In the genomic region with DNA sequence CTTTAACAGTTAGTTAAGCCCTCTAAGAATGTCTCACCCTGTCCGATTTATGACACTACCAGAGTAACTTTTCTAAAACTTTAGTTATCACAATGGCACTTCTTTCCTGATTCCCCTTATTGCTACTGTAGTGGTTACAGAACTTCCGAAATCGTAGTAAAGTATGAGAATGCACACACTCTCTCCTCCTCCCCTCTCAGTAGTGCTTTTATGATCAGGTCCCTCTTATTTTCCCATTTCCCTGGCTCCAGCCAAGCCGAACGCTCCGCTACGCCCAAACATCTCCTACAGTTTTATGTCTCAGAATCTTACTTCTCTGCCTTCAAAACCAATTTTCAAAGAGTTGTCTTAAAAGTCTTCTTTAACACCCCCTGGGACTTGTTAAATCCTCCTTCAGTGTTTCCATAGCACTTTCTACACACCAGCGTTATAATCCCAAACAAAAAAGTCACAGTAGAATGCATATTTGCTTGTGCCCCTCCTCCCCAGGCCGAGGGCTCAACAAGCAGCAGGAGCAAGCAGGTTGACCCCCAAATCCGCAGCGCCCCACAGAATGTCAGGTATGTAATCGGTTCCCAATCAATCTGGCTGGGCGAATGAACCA, we compare ENCODE assay signal across 8 cellular contexts. TPM values are rescaled to one million over a fixed set of nuclear protein-coding genes. Genes with fewer than 3 reads are reported as not detected.
DNase-seq lines count a peak whose midpoint lies in the region; ATAC-seq and TF ChIP-seq lines count a peak whose summit lies in the region.

No MANE protein-coding gene starts in this region.

- H3K27ac Mint-ChIP-seq in Caco-2 (ENCODE audit: unreplicated experiment) (peak overlapping the region; percentile 5), type B pancreatic cell (peak overlapping the region; percentile 68)

- H3K9me3 ChIP-seq in Caco-2 (no peaks in the 10 kb centered on the region), body of pancreas (no peaks in the 10 kb centered on the region), right lobe of liver (no peaks in the 10 kb centered on the region)

- 0 out of 2 replicates have a peak, but pooled peaks cover 5% of the 10 kb centered on the region for H3K4me1 ChIP-seq in Caco-2
- H3K4me1 ChIP-seq in body of pancreas, result peaks cover 19% of the 10 kb centered on the region
- H3K4me1 ChIP-seq in right lobe of liver, result peaks cover 0 to 10% (median 0%) of the 10 kb centered on the region in 4 donors

- H3K4me3 ChIP-seq in Caco-2 (ENCODE audit: low read depth, low read length) (peak overlapping the region; percentile 81), body of pancreas (peak overlapping the region in 1 of 2 donors; percentile 67), right lobe of liver (peak overlapping the region; percentile 78 to 91 (median 79))
- H3K4me3 ChIP-seq in Jurkat, Clone E6-1 (ENCODE audit: low read length), result peak overlapping the region; percentile 93

- TF ChIP-seq CTCF in Caco-2 (IDR thresholded peaks at IDR 0.05; ENCODE audit: insufficient read depth in 1 of 2, low read depth in 1 of 2, low read length in 1 of 2, severe bottlenecking in 1 of 2, unreplicated experiment in 1 of 2) (no peak), body of pancreas (IDR thresholded peaks at IDR 0.05) (no peak), right lobe of liver (IDR thresholded peaks at IDR 0.05) (no peak), type B pancreatic cell (conservative IDR thresholded peaks at IDR 0.05) (no peak)

- intact Hi-C loops in Caco-2 (cut with micrococcal nuclease; ENCODE audit: unreplicated experiment) (loop anchor here (1.0 kb wide), 2 partner anchors 144 to 270 kb away; no protein-coding TSS in a partner anchor), body of pancreas (cut with DNase I) (no loop called here), right lobe of liver (cut with DNase I) (no loop called here)

- H3K27me3 ChIP-seq in Caco-2 (replicated peaks; ENCODE audit: control insufficient read depth, insufficient read depth, low read length) (no peaks in the 10 kb centered on the region), body of pancreas (no peaks in the 10 kb centered on the region), right lobe of liver (no peaks in the 10 kb centered on the region)

- 1 to 2% methylated on average over 13 of the region's 13 CpGs for WGBS in body of pancreas, 2 donors
- 2% methylated on average over 13 of the region's 13 CpGs for WGBS in right lobe of liver (ENCODE audit: insufficient coverage, low coverage, low lambda C conversion rate, missing lambda C conversion rate)

- H3K9me3 Mint-ChIP-seq in Caco-2 (ENCODE audit: unreplicated experiment) (no peaks in the 10 kb centered on the region), type B pancreatic cell (no peaks in the 10 kb centered on the region)

- BruUV-seq in Caco-2 (replicated peaks; lab: Mats Ljungman, UMichigan), result no TSS peak

- POLR2A ChIA-PET in Caco-2 (lab: Charles Lee), result no interaction called here

- H3K36me3 ChIP-seq in Caco-2 (ENCODE audit: control insufficient read depth, insufficient read depth, low read length) (no peaks in the 10 kb centered on the region), body of pancreas (replicated peaks in 1 of 2; ENCODE audit: insufficient read depth in 1 of 2, low read depth in 2 of 2) (no peaks in the 10 kb centered on the region), right lobe of liver (no peaks in the 10 kb centered on the region)

- no peaks in the 10 kb centered on the region for H3K27me3 Mint-ChIP-seq in Caco-2 (ENCODE audit: insufficient read depth, unreplicated experiment)
- H3K27me3 Mint-ChIP-seq in type B pancreatic cell, result peaks cover 10% of the 10 kb centered on the region

- H3K27ac ChIP-seq in body of pancreas (peak overlapping the region; percentile 58 to 74 (median 71)), right lobe of liver (peak overlapping the region; percentile 50 to 69 (median 55))

- ATAC-seq in GM21390 (IDR thresholded peaks at IDR 0.05; ENCODE audit: unreplicated experiment) (peak; percentile 31), body of pancreas (peak; percentile 9), right lobe of liver (peak in 1 of 4 donors; percentile 8)

- H3K4me3 Mint-ChIP-seq in Caco-2 (ENCODE audit: unreplicated experiment) (peak overlapping the region; percentile 77), type B pancreatic cell (peak overlapping the region; percentile 95)

- TF ChIP-seq POLR2A in body of pancreas (IDR thresholded peaks at IDR 0.05), result no peak
- TF ChIP-seq POLR2A in right lobe of liver (IDR thresholded peaks at IDR 0.05), result no peak

- peaks cover 12% of the 10 kb centered on the region for H3K4me1 Mint-ChIP-seq in Caco-2 (ENCODE audit: low read depth, unreplicated experiment)
- peaks cover 12% of the 10 kb centered on the region for H3K4me1 Mint-ChIP-seq in type B pancreatic cell (ENCODE audit: unreplicated experiment)

- DNase-seq in Caco-2 (no peak), body of pancreas (no peak), right lobe of liver (no peak), type B pancreatic cell (ENCODE audit: extremely low spot score, unreplicated experiment) (no peak), 8988T (no peak), DMS 273 treated with DMSO at 0.1 percent for 48 hours (lab: John Stamatoyannopoulos, UW) (no peak)
- no peak for DNase-seq in Jurkat, Clone E6-1 (ENCODE audit: low read depth, low spot score)

- H3K36me3 Mint-ChIP-seq in Caco-2 (ENCODE audit: insufficient read depth, unreplicated experiment), result no peaks in the 10 kb centered on the region
- no peaks in the 10 kb centered on the region for H3K36me3 Mint-ChIP-seq in type B pancreatic cell

- CTCF ChIA-PET in Caco-2 (lab: Charles Lee), result interaction anchor here (0.8 to 1.2 kb wide), 2 partner anchors 34 to 144 kb away, joined by 3 to 4 read pairs; no protein-coding TSS in a partner anchor

RNA-seq across cellular contexts. Expression of gene HPF1, which starts 0.7 kb away (rescaled TPM):
- 9.7 and 14.9 TPM in 2 replicates for total RNA-seq in Caco-2 (2022)
- polyA plus RNA-seq in Jurkat, Clone E6-1 (2012; ENCODE audit: insufficient read depth, insufficient read length), result 59.1 TPM
- 10 to 100 TPM in 1 of 2 donors, 1 to 10 TPM in 1; 8.6 to 10.9 TPM for total RNA-seq in body of pancreas
- 10 to 100 TPM in 3 of 6 experiments, 1 to 10 TPM in 3; 6.9 to 27.0 (median 10.1) TPM for total RNA-seq in right lobe of liver
- 23.2 and 32.3 TPM in 2 replicates for total RNA-seq in type B pancreatic cell (ENCODE audit: low replicate concordance)
